17 cellular contexts compared by ENCODE assay signal in genomic region chr20:61186771-61187170, GRCh38.
DNase-seq lines count a peak whose midpoint lies in the region; ATAC-seq and TF ChIP-seq lines count a peak whose summit lies in the region.
"Had no signal": no experiment of that assay in that cellular context is flagged by ENCODE, and none has a peak within 500 bp of the region (broad histone marks: within the 10 kb centered on the region; RNA-seq: fewer than 3 reads in every experiment).

No MANE protein-coding gene starts in this region.

- no peak for ATAC-seq in HG02852 (IDR thresholded peaks at IDR 0.05; ENCODE audit: unreplicated experiment)
- ATAC-seq in GM23338: no peak
- ATAC-seq: HCT116, heart left ventricle, mucosa of descending colon, SK-N-SH treated with all-trans-retinoic acid at 6 μM for 48 hours had no signal

- peak overlapping the region; percentile 80 for H3K27ac ChIP-seq in brain microvascular endothelial cell
- H3K27ac ChIP-seq in osteoblast (ENCODE audit: low read depth, low read length): peak overlapping the region; percentile 60
- H3K27ac ChIP-seq in GM23338 (ENCODE audit: low read depth): no peak overlapping the region
- H3K27ac ChIP-seq: heart left ventricle had no signal

- TF ChIP-seq CTCF in brain microvascular endothelial cell (IDR thresholded peaks at IDR 0.05; ENCODE audit: low read depth, low read length, missing control alignments) (no peak), osteoblast (IDR thresholded peaks at IDR 0.05; ENCODE audit: extremely low read depth, low read depth, low read length) (no peak), GM23338 (conservative IDR thresholded peaks at IDR 0.05; ENCODE audit: low read depth in 2 of 2) (no peak)

- H2AFZ ChIP-seq in osteoblast (ENCODE audit: low read length): no peak overlapping the region
- no peak overlapping the region for H2AFZ ChIP-seq in GM23338

- no peaks in the 10 kb centered on the region for H3K27me3 ChIP-seq in brain microvascular endothelial cell (replicated peaks)
- no peaks in the 10 kb centered on the region for H3K27me3 ChIP-seq in osteoblast (ENCODE audit: insufficient read depth, low read length)
- peaks cover 10% of the 10 kb centered on the region; the same call in 1 of the 2 replicates for H3K27me3 ChIP-seq in GM23338 (ENCODE audit: insufficient read depth)

- H3K36me3 Mint-ChIP-seq in GM23338 (ENCODE audit: low read depth): no peaks in the 10 kb centered on the region
- no peaks in the 10 kb centered on the region for H3K36me3 Mint-ChIP-seq in activated T-cell treated with anti-CD3 and anti-CD28 coated beads, Interleukin-2, amount 50 U/mL, for 24 hours (ENCODE audit: low read depth)

- no peak overlapping the region for H3K27ac Mint-ChIP-seq in GM23338
- no peak overlapping the region for H3K27ac Mint-ChIP-seq in activated T-cell treated with anti-CD3 and anti-CD28 coated beads, Interleukin-2, amount 50 U/mL, for 24 hours

- no peaks in the 10 kb centered on the region for H3F3A ChIP-seq in GM23338 (replicated peaks; ENCODE audit: low read depth)

- H3K4me1 ChIP-seq in osteoblast (ENCODE audit: insufficient read depth, low read length) (peaks cover 23% of the 10 kb centered on the region), GM23338 (ENCODE audit: insufficient read depth) (no peaks in the 10 kb centered on the region)
- H3K4me1 ChIP-seq: heart left ventricle had no signal

- no peaks in the 10 kb centered on the region for H3K9me2 ChIP-seq in GM23338 (ENCODE audit: insufficient read depth)

- no peaks in the 10 kb centered on the region for H3K9me3 ChIP-seq in osteoblast (ENCODE audit: low read depth, low read length)
- H3K9me3 ChIP-seq: heart left ventricle, mucosa of descending colon had no signal

- no peaks in the 10 kb centered on the region for H3K27me3 Mint-ChIP-seq in GM23338 (ENCODE audit: insufficient read depth, low read depth, poor library complexity)
- no peaks in the 10 kb centered on the region for H3K27me3 Mint-ChIP-seq in activated T-cell treated with anti-CD3 and anti-CD28 coated beads, Interleukin-2, amount 50 U/mL, for 24 hours

- no peak overlapping the region for H3K4me3 Mint-ChIP-seq in GM23338
- H3K4me3 Mint-ChIP-seq in activated T-cell treated with anti-CD3 and anti-CD28 coated beads, Interleukin-2, amount 50 U/mL, for 24 hours: no peak overlapping the region

- H4K20me1 ChIP-seq in osteoblast (ENCODE audit: insufficient read depth, low read length) (no peaks in the 10 kb centered on the region), GM23338 (replicated peaks; ENCODE audit: insufficient read depth) (no peaks in the 10 kb centered on the region)

- no peaks in the 10 kb centered on the region for H3K36me3 ChIP-seq in brain microvascular endothelial cell (replicated peaks)
- no peaks in the 10 kb centered on the region for H3K36me3 ChIP-seq in osteoblast (ENCODE audit: insufficient read depth, low read length)
- H3K36me3 ChIP-seq in GM23338 (ENCODE audit: insufficient read depth): no peaks in the 10 kb centered on the region
- H3K36me3 ChIP-seq: heart left ventricle had no signal

- no peaks in the 10 kb centered on the region for H3K4me1 Mint-ChIP-seq in GM23338
- no peaks in the 10 kb centered on the region for H3K4me1 Mint-ChIP-seq in activated T-cell treated with anti-CD3 and anti-CD28 coated beads, Interleukin-2, amount 50 U/mL, for 24 hours (ENCODE audit: low read depth)

- peak overlapping the region; percentile 62 for H3K4me2 ChIP-seq in osteoblast (ENCODE audit: insufficient read depth, low read length)
- no peak overlapping the region for H3K4me2 ChIP-seq in GM23338

- no peaks in the 10 kb centered on the region for H3K79me2 ChIP-seq in osteoblast (ENCODE audit: insufficient read depth, low read length)
- no peaks in the 10 kb centered on the region for H3K79me2 ChIP-seq in GM23338 (replicated peaks; ENCODE audit: insufficient read depth)

- H3K9me3 Mint-ChIP-seq in GM23338: no peaks in the 10 kb centered on the region
- H3K9me3 Mint-ChIP-seq in activated T-cell treated with anti-CD3 and anti-CD28 coated beads, Interleukin-2, amount 50 U/mL, for 24 hours: no peaks in the 10 kb centered on the region

- DNase-seq in NCI-H2171 treated with DMSO at 0.1 percent for 48 hours (lab: John Stamatoyannopoulos, UW) (peak; percentile 21), NCI-H2171 (lab: John Stamatoyannopoulos, UW) (no peak), HCEC 1CT (peak; percentile 17), brain microvascular endothelial cell (peak; percentile 45), osteoblast (ENCODE audit: insufficient read length, low spot score, missing footprints) (no peak), GM23338 (ENCODE audit: low spot score) (no peak)
- DNase-seq in activated T-cell treated with anti-CD3 and anti-CD28 coated beads, Interleukin-2, amount 50 U/mL, for 24 hours: no peak
- DNase-seq: activated CD4-positive, CD25-positive, alpha-beta regulatory T cell; activated CD8-positive, alpha-beta memory T cell treated with anti-CD3 and anti-CD28 coated beads, Interleukin-2, amount 50 U/mL, for 48 hours; activated naive CD4-positive, alpha-beta T cell treated with anti-CD3 and anti-CD28 coated beads, Interleukin-2, amount 50 U/mL, for 16 hours; heart left ventricle; KBM-7; mucosa of descending colon; NCI-H146 had no signal

- in situ Hi-C loops in brain microvascular endothelial cell (cut with HindIII; ENCODE audit: low pct_ligation_motif_present, low sequenced_read_pairs): no loop called here

- no peak overlapping the region for H3K4me3 ChIP-seq in brain microvascular endothelial cell (ENCODE audit: low read depth, low read length)
- H3K4me3 ChIP-seq in osteoblast (ENCODE audit: insufficient read depth, low read length): no peak overlapping the region
- no peak overlapping the region for H3K4me3 ChIP-seq in GM23338
- H3K4me3 ChIP-seq: heart left ventricle, mucosa of descending colon had no signal

TF ChIP-seq in GM23338, 12 proteins besides CTCF, POLR2A, EP300 and RAD21 (continues in another document):
- TF ChIP-seq POLR2AphosphoS5 (IDR thresholded peaks at IDR 0.05; ENCODE audit: low read depth) (no peak), STAT1 (IDR thresholded peaks at IDR 0.05; ENCODE audit: unreplicated experiment) (no peak), NANOG (IDR thresholded peaks at IDR 0.05; ENCODE audit: borderline replicate concordance) (no peak)
- TF ChIP-seq, protein P1, sequence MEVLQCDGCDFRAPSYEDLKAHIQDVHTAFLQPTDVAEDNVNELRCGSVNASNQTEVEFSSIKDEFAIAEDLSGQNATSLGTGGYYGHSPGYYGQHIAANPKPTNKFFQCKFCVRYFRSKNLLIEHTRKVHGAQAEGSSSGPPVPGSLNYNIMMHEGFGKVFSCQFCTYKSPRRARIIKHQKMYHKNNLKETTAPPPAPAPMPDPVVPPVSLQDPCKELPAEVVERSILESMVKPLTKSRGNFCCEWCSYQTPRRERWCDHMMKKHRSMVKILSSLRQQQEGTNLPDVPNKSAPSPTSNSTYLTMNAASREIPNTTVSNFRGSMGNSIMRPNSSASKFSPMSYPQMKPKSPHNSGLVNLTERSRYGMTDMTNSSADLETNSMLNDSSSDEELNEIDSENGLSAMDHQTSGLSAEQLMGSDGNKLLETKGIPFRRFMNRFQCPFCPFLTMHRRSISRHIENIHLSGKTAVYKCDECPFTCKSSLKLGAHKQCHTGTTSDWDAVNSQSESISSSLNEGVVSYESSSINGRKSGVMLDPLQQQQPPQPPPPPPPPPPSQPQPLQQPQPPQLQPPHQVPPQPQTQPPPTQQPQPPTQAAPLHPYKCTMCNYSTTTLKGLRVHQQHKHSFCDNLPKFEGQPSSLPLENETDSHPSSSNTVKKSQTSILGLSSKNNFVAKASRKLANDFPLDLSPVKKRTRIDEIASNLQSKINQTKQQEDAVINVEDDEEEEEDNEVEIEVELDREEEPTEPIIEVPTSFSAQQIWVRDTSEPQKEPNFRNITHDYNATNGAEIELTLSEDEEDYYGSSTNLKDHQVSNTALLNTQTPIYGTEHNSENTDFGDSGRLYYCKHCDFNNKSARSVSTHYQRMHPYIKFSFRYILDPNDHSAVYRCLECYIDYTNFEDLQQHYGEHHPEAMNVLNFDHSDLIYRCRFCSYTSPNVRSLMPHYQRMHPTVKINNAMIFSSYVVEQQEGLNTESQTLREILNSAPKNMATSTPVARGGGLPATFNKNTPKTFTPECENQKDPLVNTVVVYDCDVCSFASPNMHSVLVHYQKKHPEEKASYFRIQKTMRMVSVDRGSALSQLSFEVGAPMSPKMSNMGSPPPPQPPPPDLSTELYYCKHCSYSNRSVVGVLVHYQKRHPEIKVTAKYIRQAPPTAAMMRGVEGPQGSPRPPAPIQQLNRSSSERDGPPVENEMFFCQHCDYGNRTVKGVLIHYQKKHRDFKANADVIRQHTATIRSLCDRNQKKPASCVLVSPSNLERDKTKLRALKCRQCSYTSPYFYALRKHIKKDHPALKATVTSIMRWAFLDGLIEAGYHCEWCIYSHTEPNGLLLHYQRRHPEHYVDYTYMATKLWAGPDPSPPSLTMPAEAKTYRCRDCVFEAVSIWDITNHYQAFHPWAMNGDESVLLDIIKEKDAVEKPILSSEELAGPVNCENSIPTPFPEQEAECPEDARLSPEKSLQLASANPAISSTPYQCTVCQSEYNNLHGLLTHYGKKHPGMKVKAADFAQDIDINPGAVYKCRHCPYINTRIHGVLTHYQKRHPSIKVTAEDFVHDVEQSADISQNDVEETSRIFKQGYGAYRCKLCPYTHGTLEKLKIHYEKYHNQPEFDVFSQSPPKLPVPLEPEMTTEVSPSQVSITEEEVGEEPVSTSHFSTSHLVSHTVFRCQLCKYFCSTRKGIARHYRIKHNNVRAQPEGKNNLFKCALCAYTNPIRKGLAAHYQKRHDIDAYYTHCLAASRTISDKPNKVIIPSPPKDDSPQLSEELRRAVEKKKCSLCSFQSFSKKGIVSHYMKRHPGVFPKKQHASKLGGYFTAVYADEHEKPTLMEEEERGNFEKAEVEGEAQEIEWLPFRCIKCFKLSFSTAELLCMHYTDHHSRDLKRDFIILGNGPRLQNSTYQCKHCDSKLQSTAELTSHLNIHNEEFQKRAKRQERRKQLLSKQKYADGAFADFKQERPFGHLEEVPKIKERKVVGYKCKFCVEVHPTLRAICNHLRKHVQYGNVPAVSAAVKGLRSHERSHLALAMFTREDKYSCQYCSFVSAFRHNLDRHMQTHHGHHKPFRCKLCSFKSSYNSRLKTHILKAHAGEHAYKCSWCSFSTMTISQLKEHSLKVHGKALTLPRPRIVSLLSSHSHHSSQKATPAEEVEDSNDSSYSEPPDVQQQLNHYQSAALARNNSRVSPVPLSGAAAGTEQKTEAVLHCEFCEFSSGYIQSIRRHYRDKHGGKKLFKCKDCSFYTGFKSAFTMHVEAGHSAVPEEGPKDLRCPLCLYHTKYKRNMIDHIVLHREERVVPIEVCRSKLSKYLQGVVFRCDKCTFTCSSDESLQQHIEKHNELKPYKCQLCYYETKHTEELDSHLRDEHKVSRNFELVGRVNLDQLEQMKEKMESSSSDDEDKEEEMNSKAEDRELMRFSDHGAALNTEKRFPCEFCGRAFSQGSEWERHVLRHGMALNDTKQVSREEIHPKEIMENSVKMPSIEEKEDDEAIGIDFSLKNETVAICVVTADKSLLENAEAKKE (CRISPR knock-in tag; IDR thresholded peaks at IDR 0.05): no peak

Comparison
In these comparisons a context has a peak if more than half of its experiments do, and no peak if none do; other contexts are left out.
1. DNase-seq: peak in NCI-H2171 treated with DMSO at 0.1 percent for 48 hours (single experiment), HCEC 1CT (single experiment) and brain microvascular endothelial cell (single experiment); none in NCI-H2171 (single experiment), osteoblast (single experiment), GM23338 (single experiment) and activated T-cell treated with anti-CD3 and anti-CD28 coated beads, Interleukin-2, amount 50 U/mL, for 24 hours (single experiment).